19 cellular contexts compared by ENCODE assay signal in genomic region chr14:104999361-104999760, GRCh38. TPM values are rescaled to one million over a fixed set of nuclear protein-coding genes. Genes with fewer than 3 reads are reported as not detected.
DNase-seq lines count a peak whose midpoint lies in the region; FAIRE-seq and TF ChIP-seq lines count a peak whose summit lies in the region.
"Had no signal": no experiment of that assay in that cellular context is flagged by ENCODE, and none has a peak within 500 bp of the region (broad histone marks: within the 10 kb centered on the region; RNA-seq: fewer than 3 reads in every experiment).

No MANE protein-coding gene starts in this region.

- H3K9me3 ChIP-seq in MG63 (no peaks in the 10 kb centered on the region), mesenchymal stem cell (ENCODE audit: control insufficient read depth, low read length) (peaks cover 6% of the 10 kb centered on the region)
- H3K9me3 ChIP-seq: Peyer's patch had no signal

- WGBS in mesenchymal stem cell: over 99% methylated on average over 3 of the region's 3 CpGs

- peak; percentile 93 for DNase-seq in DMS 273 (lab: John Stamatoyannopoulos, UW; ENCODE audit: unreplicated experiment)
- DNase-seq in MG63: peak; percentile 33
- DNase-seq in NCI-H524 treated with DMSO at 0.1 percent for 48 hours (lab: John Stamatoyannopoulos, UW): peak; percentile 40
- no peak for DNase-seq in mesenchymal stem cell
- DNase-seq in activated CD4-positive, CD25-positive, alpha-beta regulatory T cell (lab: John Stamatoyannopoulos, UW): no peak
- DNase-seq in activated CD4-positive, alpha-beta T cell treated with anti-CD3 and anti-CD28 coated beads, Interleukin-2, amount 50 U/mL, for 4 hours: no peak
- no peak for DNase-seq in islet precursor cell
- no peak for DNase-seq in H54 (ENCODE audit: insufficient read length, low spot score)
- DNase-seq: C1 segment of cervical spinal cord, GDM1, GM23248, KG1, NCI-H1048, NCI-H1436 treated with DMSO at 0.1 percent for 48 hours, Peyer's patch, SIG-M5 had no signal

- H3K79me1 ChIP-seq in mesenchymal stem cell (replicated peaks; ENCODE audit: low read length, poor library complexity, severe bottlenecking): peaks cover 14% of the 10 kb centered on the region

- no peak overlapping the region for H2BK5ac ChIP-seq in mesenchymal stem cell (ENCODE audit: low read depth, low read length, poor library complexity, severe bottlenecking)

- H2BK12ac ChIP-seq in mesenchymal stem cell (ENCODE audit: low read length in 2 of 2): no peak overlapping the region

- no peak overlapping the region for H3K14ac ChIP-seq in mesenchymal stem cell (ENCODE audit: low read length in 2 of 2)

- H3K4ac ChIP-seq in mesenchymal stem cell (ENCODE audit: low read depth in 1 of 2, low read length in 2 of 2): no peak overlapping the region

- no peaks in the 10 kb centered on the region for H3K4me1 ChIP-seq in mesenchymal stem cell (ENCODE audit: control insufficient read depth, insufficient read depth, low read depth, low read length)
- H3K4me1 ChIP-seq: A549, Peyer's patch had no signal

- H3K27me3 ChIP-seq in MG63 (no peaks in the 10 kb centered on the region), mesenchymal stem cell (ENCODE audit: control insufficient read depth in 1 of 2, insufficient read depth in 1 of 2, low read length in 2 of 2) (no peaks in the 10 kb centered on the region)
- H3K27me3 ChIP-seq: Peyer's patch had no signal

- H3K36me3 ChIP-seq in MG63 (peaks cover 3% of the 10 kb centered on the region; the same call in 1 of the 2 replicates), mesenchymal stem cell (ENCODE audit: control insufficient read depth in 1 of 2, insufficient read depth in 2 of 2, low read depth in 1 of 2, low read length in 2 of 2) (peaks cover 30 to 37% of the 10 kb centered on the region in 2 experiments)
- H3K36me3 ChIP-seq: Peyer's patch had no signal

- no peak for FAIRE-seq in H54 (lab: Jason Lieb, UNC)
- FAIRE-seq: A549, GM12891, GM18507 had no signal

- H3K18ac ChIP-seq in mesenchymal stem cell (ENCODE audit: low read depth in 1 of 2, low read length in 2 of 2): no peak overlapping the region

- no peak overlapping the region for H2BK120ac ChIP-seq in mesenchymal stem cell (ENCODE audit: low read depth, low read length)

- no peak overlapping the region for H3K27ac ChIP-seq in mesenchymal stem cell (ENCODE audit: low read length, poor library complexity, severe bottlenecking)
- H3K27ac ChIP-seq: A549, GM23248, Peyer's patch had no signal

- no peak overlapping the region for H2AFZ ChIP-seq in mesenchymal stem cell (ENCODE audit: low read depth, low read length)
- H2AFZ ChIP-seq: GM23248 had no signal

- H4K8ac ChIP-seq in mesenchymal stem cell (ENCODE audit: low read length): peak overlapping the region; percentile 16

- H3K4me3 ChIP-seq in MG63: no peak overlapping the region
- H3K4me3 ChIP-seq in mesenchymal stem cell (ENCODE audit: insufficient read depth in 1 of 2, low read depth in 1 of 2, low read length in 2 of 2): no peak overlapping the region
- H3K4me3 ChIP-seq: A549, GM23248, Peyer's patch had no signal

- no peak overlapping the region for H3K23ac ChIP-seq in mesenchymal stem cell (ENCODE audit: low read length in 2 of 2)

- H3K9ac ChIP-seq in mesenchymal stem cell (ENCODE audit: low read length): no peak overlapping the region
- H3K9ac ChIP-seq: GM23248 had no signal

- no peak for TF ChIP-seq POLR2A in H54 (IDR thresholded peaks at IDR 0.05; ENCODE audit: low read depth, low read length)

- H2AK5ac ChIP-seq in mesenchymal stem cell (ENCODE audit: low read length, severe bottlenecking): no peak overlapping the region

- no peak overlapping the region for H4K91ac ChIP-seq in mesenchymal stem cell (ENCODE audit: low read length)

- no peak overlapping the region for H2BK15ac ChIP-seq in mesenchymal stem cell (ENCODE audit: low read depth, poor library complexity, severe bottlenecking)

- H3K4me2 ChIP-seq in mesenchymal stem cell (ENCODE audit: low read length, poor library complexity, severe bottlenecking): no peak overlapping the region
- H3K4me2 ChIP-seq: A549 had no signal

RNA-seq across cellular contexts. Expression of gene CLBA1, which starts 13.8 kb away (rescaled TPM):
- total RNA-seq in MG63 (2014; rRNA removed; shearing (Covaris generic); ENCODE audit: low replicate concordance): 7.2 and 10.8 TPM in 2 replicates
- 5.1 TPM for polyA plus RNA-seq in mesenchymal stem cell (2013, experiment 1 of 2)
- 5.4 TPM for polyA plus RNA-seq in mesenchymal stem cell (2013, experiment 2 of 2)

RNA-seq across cellular contexts. Expression of gene AHNAK2, which starts 21.2 kb away (rescaled TPM):
- total RNA-seq in MG63 (2014; rRNA removed; shearing (Covaris generic); ENCODE audit: low replicate concordance): 26.9 and 31.3 TPM in 2 replicates
- polyA plus RNA-seq in mesenchymal stem cell (2013, experiment 1 of 2): 21.6 TPM
- 19.4 TPM for polyA plus RNA-seq in mesenchymal stem cell (2013, experiment 2 of 2)

RNA-seq across cellular contexts. Expression of gene CDCA4, which starts 21.5 kb away (rescaled TPM):
- 30.3 and 49.7 TPM in 2 replicates for total RNA-seq in MG63 (2014; rRNA removed; shearing (Covaris generic); ENCODE audit: low replicate concordance)
- 8.8 TPM for polyA plus RNA-seq in mesenchymal stem cell (2013, experiment 1 of 2)
- polyA plus RNA-seq in mesenchymal stem cell (2013, experiment 2 of 2): 8.9 TPM

Comparison
In these comparisons a context has a peak if more than half of its experiments do, and no peak if none do; other contexts are left out.
1. DNase-seq: peak in DMS 273 (single experiment), MG63 (single experiment) and NCI-H524 treated with DMSO at 0.1 percent for 48 hours (single experiment); none in mesenchymal stem cell (single experiment), activated CD4-positive, CD25-positive, alpha-beta regulatory T cell (0 of 4), activated CD4-positive, alpha-beta T cell treated with anti-CD3 and anti-CD28 coated beads, Interleukin-2, amount 50 U/mL, for 4 hours (0 of 2), islet precursor cell (single experiment) and H54 (single experiment).